In genomic region chr11:65964906-65965305, GRCh38 we compare ENCODE assay signal across 30 cellular contexts. TPM values are rescaled to one million over a fixed set of nuclear protein-coding genes. Genes with fewer than 3 reads are reported as not detected.
"Had no signal": no experiment of that assay in that cellular context is flagged by ENCODE, and none has a peak within 500 bp of the region (broad histone marks: within the 10 kb centered on the region; RNA-seq: fewer than 3 reads in every experiment).

No MANE protein-coding gene starts in this region.

- H3K4me3 ChIP-seq: coronary artery, dorsolateral prefrontal cortex, esophagus squamous epithelium, gastrocnemius medialis, heart right ventricle, left lung, lower lobe of right lung had no signal

- DNase-seq: dermis blood vessel endothelial cell; dorsolateral prefrontal cortex; effector CD4-positive, alpha-beta T cell; effector memory CD4-positive, alpha-beta T cell; erythroblast; esophagus squamous epithelium; foreskin fibroblast; foreskin melanocyte; gastrocnemius medialis; glutamatergic neuron; head of caudate nucleus; heart right ventricle; hippocampal formation; left cardiac atrium; left lung; left ventricle myocardium superior; lower lobe of right lung; mesendoderm; midbrain had no signal

- H3K9me3 ChIP-seq: esophagus squamous epithelium, gastrocnemius medialis, heart right ventricle, left lung, lower lobe of right lung had no signal

- FAIRE-seq: colon, islet of Langerhans, keratinocyte had no signal

- ATAC-seq: esophagus mucosa, gastrocnemius medialis, heart right ventricle, left cardiac atrium, left lung, left ventricle myocardium superior, lower lobe of right lung had no signal

- H3K27me3 ChIP-seq: dorsolateral prefrontal cortex, esophagus squamous epithelium, gastrocnemius medialis, heart right ventricle, left lung had no signal

- H3K27ac ChIP-seq: coronary artery, dorsolateral prefrontal cortex, epithelial cell of prostate, esophagus squamous epithelium, gastrocnemius medialis, heart right ventricle, left lung, lower lobe of right lung had no signal

RNA-seq across cellular contexts. Expression of gene TSGA10IP, which starts 19.6 kb away (rescaled TPM):
- total RNA-seq: dermis blood vessel endothelial cell, esophagus mucosa, esophagus squamous epithelium, gastrocnemius medialis, glomerular endothelial cell, heart right ventricle, kidney epithelial cell, left cardiac atrium, left lung, left ventricle myocardium superior, lower leg skin, lower lobe of right lung, lung microvascular endothelial cell, myocyte had no signal
- polyA plus RNA-seq: keratinocyte had no signal
